8 cellular contexts compared by ENCODE assay signal in the genomic region with DNA sequence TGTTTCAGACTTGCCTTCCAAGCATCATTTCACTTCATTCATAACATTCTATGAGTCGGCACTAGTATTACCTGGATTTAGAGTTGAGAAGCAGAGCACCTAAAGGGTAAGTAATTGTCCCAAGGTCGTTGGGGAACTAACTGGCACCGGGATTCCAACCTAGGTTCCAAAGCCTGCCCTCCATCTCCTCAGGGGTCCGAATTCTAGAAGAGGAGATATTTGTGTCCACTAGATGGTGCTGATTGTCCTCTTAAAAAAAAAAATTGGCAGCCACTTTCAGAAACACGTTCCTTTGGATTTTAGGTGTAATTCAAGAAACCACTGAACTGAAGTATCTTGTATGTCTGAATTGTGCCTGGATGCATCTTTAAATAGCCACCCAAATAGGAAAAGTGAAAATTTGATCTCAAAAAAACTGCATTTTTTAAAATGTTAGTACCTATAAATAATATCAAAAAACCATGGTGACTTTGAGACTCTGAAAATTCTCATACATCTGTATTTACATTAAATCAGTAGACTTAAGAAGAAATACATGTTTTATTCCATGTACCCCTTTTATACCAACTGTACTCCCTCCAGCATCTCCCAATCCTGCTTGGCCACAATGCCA. TPM values are rescaled to one million over a fixed set of nuclear protein-coding genes. Genes with fewer than 3 reads are reported as not detected.
DNase-seq lines count a peak whose midpoint lies in the region; ATAC-seq, FAIRE-seq and TF ChIP-seq lines count a peak whose summit lies in the region.

No MANE protein-coding gene starts in this region.

- H3K9ac ChIP-seq in HepG2 (ENCODE audit: insufficient read depth, low read depth, low read length): no peak overlapping the region

- no peak overlapping the region for H3K27ac ChIP-seq in HEK293 (ENCODE audit: extremely low read depth, low read depth, low read length)
- H3K27ac ChIP-seq in body of pancreas: no peak overlapping the region
- no peak overlapping the region for H3K27ac ChIP-seq in HepG2 (ENCODE audit: extremely low read length, insufficient read depth, low read length)

- no peak overlapping the region for H2AFZ ChIP-seq in HepG2 (ENCODE audit: low read length)

- no peaks in the 10 kb centered on the region for H3K36me3 ChIP-seq in HEK293 (ENCODE audit: control insufficient read depth in 2 of 2, insufficient read depth in 1 of 2, low read length in 2 of 2)
- H3K36me3 ChIP-seq in body of pancreas (replicated peaks in 1 of 2; ENCODE audit: insufficient read depth in 1 of 2, low read depth in 2 of 2): no peaks in the 10 kb centered on the region
- H3K36me3 ChIP-seq in HepG2 (replicated peaks in 1 of 2; ENCODE audit: control insufficient read depth in 1 of 2, insufficient read depth in 2 of 2, low read length in 2 of 2): no peaks in the 10 kb centered on the region

- 3 to 7% methylated on average over 5 of the region's 5 CpGs for WGBS in body of pancreas, 2 donors
- 7% methylated on average over 5 of the region's 5 CpGs for WGBS in HepG2 (ENCODE audit: low lambda C conversion rate)

- CTCF ChIA-PET in HEK293 (lab: Yijun Ruan, JAX): interaction anchor here (1.1 kb wide), 1 partner anchor 29 kb away, joined by 5 read pairs; no protein-coding TSS in a partner anchor
- CTCF ChIA-PET in HepG2 (lab: Yijun Ruan, JAX; ENCODE audit: low intra/inter-chr PET ratio, low total read pairs): interaction anchor here (1.9 kb wide), 1 partner anchor 88 kb away, joined by 16 read pairs; no protein-coding TSS in a partner anchor

- intact Hi-C loops in body of pancreas (cut with DNase I): no loop called here
- intact Hi-C loops in HepG2 (cut with micrococcal nuclease; ENCODE audit: unreplicated experiment): loop anchor here (1.0 to 5.0 kb wide), 3 partner anchors 89 to 246 kb away; a partner anchor contains a TSS

- H3K4me1 ChIP-seq in HEK293 (ENCODE audit: control insufficient read depth, insufficient read depth, low read length): peaks cover 12% of the 10 kb centered on the region; the same call in 1 of the 2 replicates
- H3K4me1 ChIP-seq in body of pancreas: peaks cover 40% of the 10 kb centered on the region
- peaks cover 44% of the 10 kb centered on the region for H3K4me1 ChIP-seq in HepG2 (ENCODE audit: insufficient read depth, low read length)

- in situ Hi-C loops in HepG2 (cut with HindIII; ENCODE audit: extremely low pct_ligation_motif_present, low pct_unique_long_range_greater_than_20kb): loop anchor here (5.0 kb wide), 1 partner anchor 91 kb away; no protein-coding TSS in a partner anchor

- no peaks in the 10 kb centered on the region for H3K79me2 ChIP-seq in HepG2 (ENCODE audit: insufficient read depth, low read length)

- POLR2A ChIA-PET in HEK293 (lab: Yijun Ruan, JAX): no interaction called here
- POLR2A ChIA-PET in HepG2 (lab: Yijun Ruan, JAX): no interaction called here

- H3K4me2 ChIP-seq in HepG2 (ENCODE audit: low read depth, low read length): no peak overlapping the region

- TF ChIP-seq RAD21 in HepG2 (CRISPR knock-in tag; IDR thresholded peaks at IDR 0.05): peak; percentile 21; the same call in 1 of the 2 replicates

- TF ChIP-seq POLR2A in body of pancreas (IDR thresholded peaks at IDR 0.05) (no peak), HepG2 (IDR thresholded peaks at IDR 0.05; ENCODE audit: insufficient read depth in 1 of 2, low read depth in 2 of 2, low read length in 2 of 2) (no peak)

- H3K4me3 ChIP-seq in HEK293 (ENCODE audit: low read depth, low read length) (no peak overlapping the region), body of pancreas (no peak overlapping the region), HepG2 (replicated peaks in 1 of 3; ENCODE audit: insufficient read depth in 1 of 3, low read depth in 2 of 3, low read length in 3 of 3) (no peak overlapping the region)

- ATAC-seq in body of pancreas (no peak), HepG2 (no peak), GM21423 (IDR thresholded peaks at IDR 0.05; ENCODE audit: unreplicated experiment) (no peak), HG03175 (IDR thresholded peaks at IDR 0.05; ENCODE audit: unreplicated experiment) (no peak)

- no peaks in the 10 kb centered on the region for H3K9me3 ChIP-seq in HEK293 (ENCODE audit: control insufficient read depth, insufficient read depth, low read depth, low read length)
- no peaks in the 10 kb centered on the region for H3K9me3 ChIP-seq in body of pancreas
- H3K9me3 ChIP-seq in HepG2 (ENCODE audit: low read length): no peaks in the 10 kb centered on the region

- BruUV-seq in HepG2 (replicated peaks; lab: Mats Ljungman, UMichigan): no TSS peak

- no peaks in the 10 kb centered on the region for H4K20me1 ChIP-seq in HepG2 (ENCODE audit: insufficient read depth, low read length)

- TF ChIP-seq EP300 in HepG2 (IDR thresholded peaks at IDR 0.05; ENCODE audit: low read depth in 2 of 2, low read length in 2 of 2): no peak
- TF ChIP-seq EP300 in HepG2 (CRISPR knock-in tag; IDR thresholded peaks at IDR 0.05; ENCODE audit: borderline replicate concordance): no peak

- H3K27me3 ChIP-seq in body of pancreas: no peaks in the 10 kb centered on the region
- no peaks in the 10 kb centered on the region; a peak in 2 of 5 replicates for H3K27me3 ChIP-seq in HepG2 (ENCODE audit: control insufficient read depth in 1 of 2, insufficient read depth in 2 of 2, low read length in 2 of 2)

- TF ChIP-seq CTCF in HEK293 (tag by site-specific recombination; IDR thresholded peaks at IDR 0.05) (peak; percentile 28; the same call in 1 of the 2 replicates), body of pancreas (IDR thresholded peaks at IDR 0.05) (peak; percentile 23 to 59 (median 53)), HepG2 (CRISPR knock-in tag; IDR thresholded peaks at IDR 0.05) (peak; percentile 71)

- DNase-seq in COR-L47 (lab: John Stamatoyannopoulos, UW) (peak; percentile 64), NCI-H524 treated with DMSO at 0.1 percent for 48 hours (lab: John Stamatoyannopoulos, UW) (peak; percentile 49), body of pancreas (no peak), HepG2 (ENCODE audit: low spot score) (peak; percentile 47)
- DNase-seq in stimulated activated CD4-positive, alpha-beta T cell treated with anti-CD3 and anti-CD28 coated beads, Interleukin-4, amount 100 ng/mL, for 1 hour: no peak

- no peak for FAIRE-seq in HepG2 (lab: Jason Lieb, UNC)

TF ChIP-seq in HEK293, 187 proteins besides CTCF, POLR2A, EP300 and RAD21 (continues in another document):
- TF ChIP-seq ZNF335 (tag by site-specific recombination; conservative IDR thresholded peaks at IDR 0.05): peak; percentile 39
- TF ChIP-seq ZNF600 (tag by site-specific recombination; IDR thresholded peaks at IDR 0.05): peak; percentile 97
- TF ChIP-seq ZNF555 (tag by site-specific recombination; conservative IDR thresholded peaks at IDR 0.05): no peak

TF ChIP-seq in HepG2, 621 proteins besides CTCF, POLR2A, EP300 and RAD21 (continues in another document):
- TF ChIP-seq, protein P1, sequence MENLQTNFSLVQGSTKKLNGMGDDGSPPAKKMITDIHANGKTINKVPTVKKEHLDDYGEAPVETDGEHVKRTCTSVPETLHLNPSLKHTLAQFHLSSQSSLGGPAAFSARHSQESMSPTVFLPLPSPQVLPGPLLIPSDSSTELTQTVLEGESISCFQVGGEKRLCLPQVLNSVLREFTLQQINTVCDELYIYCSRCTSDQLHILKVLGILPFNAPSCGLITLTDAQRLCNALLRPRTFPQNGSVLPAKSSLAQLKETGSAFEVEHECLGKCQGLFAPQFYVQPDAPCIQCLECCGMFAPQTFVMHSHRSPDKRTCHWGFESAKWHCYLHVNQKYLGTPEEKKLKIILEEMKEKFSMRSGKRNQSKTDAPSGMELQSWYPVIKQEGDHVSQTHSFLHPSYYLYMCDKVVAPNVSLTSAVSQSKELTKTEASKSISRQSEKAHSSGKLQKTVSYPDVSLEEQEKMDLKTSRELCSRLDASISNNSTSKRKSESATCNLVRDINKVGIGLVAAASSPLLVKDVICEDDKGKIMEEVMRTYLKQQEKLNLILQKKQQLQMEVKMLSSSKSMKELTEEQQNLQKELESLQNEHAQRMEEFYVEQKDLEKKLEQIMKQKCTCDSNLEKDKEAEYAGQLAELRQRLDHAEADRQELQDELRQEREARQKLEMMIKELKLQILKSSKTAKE (CRISPR knock-in tag; IDR thresholded peaks at IDR 0.05; ENCODE audit: borderline replicate concordance): no peak
- TF ChIP-seq SMC3 (IDR thresholded peaks at IDR 0.05; ENCODE audit: low read length) (peak; percentile 31; the same call in 1 of the 2 replicates), HNRNPK (IDR thresholded peaks at IDR 0.05; ENCODE audit: low read depth, low read length, poor library complexity, severe bottlenecking) (no peak), ZFYVE20 (CRISPR knock-in tag; IDR thresholded peaks at IDR 0.05; ENCODE audit: borderline replicate concordance, low read depth) (no peak)

RNA-seq across cellular contexts. Expression of a gene that starts 3.9 kb away (rescaled TPM):
- total RNA-seq in body of pancreas (under 1 TPM in 1 of 2 donors, not detected in 1; 0.33 TPM), HepG2 (2016; rRNA removed; fragmentation: Illumina TruSeq; extraction: Trizol) (0.11 and 0.18 TPM in 2 replicates)
- 0.20 TPM in 1 of 2 replicates, not detected in the other for total RNA-seq in HepG2 (2016; cell fraction: cytosol; rRNA removed; fragmentation: Illumina TruSeq; extraction: Trizol; ENCODE audit: low read depth)
- total RNA-seq in HepG2 (2016; cell fraction: insoluble cytoplasmic fraction; rRNA removed; fragmentation: Illumina TruSeq; extraction: Trizol): 0.12 and 0.13 TPM in 2 replicates
- not detected in 2 replicates for total RNA-seq in HepG2 (2016; cell fraction: membrane; rRNA removed; fragmentation: Illumina TruSeq; extraction: Trizol)
- 0.31 TPM in 1 of 2 replicates, not detected in the other for total RNA-seq in HepG2 (2016; cell fraction: nucleus; rRNA removed; fragmentation: Illumina TruSeq; extraction: Trizol)
- not detected in 2 replicates for polyA plus RNA-seq in HepG2 (2011; rRNA removed)
- not detected in 2 replicates for polyA plus RNA-seq in HepG2 (2011; cell fraction: cytosol; rRNA removed)
- polyA plus RNA-seq in HepG2 (2011; cell fraction: nucleus; rRNA removed): not detected in 2 replicates
- 0.05 and 0.09 TPM in 2 replicates for polyA plus RNA-seq in HepG2 (2012)
- polyA plus RNA-seq in HepG2 (2016; cell fraction: cytosol; fragmentation: Illumina TruSeq; extraction: Trizol; ENCODE audit: low read depth): not detected in 2 replicates
- 0.08 TPM in 2 replicates for polyA plus RNA-seq in HepG2 (2016; cell fraction: insoluble cytoplasmic fraction; fragmentation: Illumina TruSeq; extraction: Trizol; ENCODE audit: low read depth)
- not detected in 2 replicates for polyA plus RNA-seq in HepG2 (2016; cell fraction: membrane; fragmentation: Illumina TruSeq; extraction: Trizol; ENCODE audit: low read depth)
- 0.82 TPM in 1 of 2 replicates, not detected in the other for polyA plus RNA-seq in HepG2 (2016; cell fraction: nucleus; fragmentation: Illumina TruSeq; extraction: Trizol; ENCODE audit: insufficient read depth, low read depth)
- 0.04 TPM in 1 of 2 replicates, not detected in the other for polyA minus RNA-seq in HepG2 (2011; rRNA and poly(A)+ RNA removed; ENCODE audit: low replicate concordance)
- polyA minus RNA-seq in HepG2 (2011; cell fraction: cytosol; rRNA and poly(A)+ RNA removed): not detected in 2 replicates
- 0.25 TPM in 1 of 2 replicates, not detected in the other for polyA minus RNA-seq in HepG2 (2011; cell fraction: nucleus; rRNA and poly(A)+ RNA removed)

Comparison
In these comparisons a context has a peak if more than half of its experiments do, and no peak if none do; other contexts are left out.
1. DNase-seq: peak in COR-L47 (single experiment), NCI-H524 treated with DMSO at 0.1 percent for 48 hours (single experiment) and HepG2 (single experiment); none in body of pancreas (0 of 4) and stimulated activated CD4-positive, alpha-beta T cell treated with anti-CD3 and anti-CD28 coated beads, Interleukin-4, amount 100 ng/mL, for 1 hour (single experiment).
2. Peak in every context shown above with its lines, with median percentiles within 50 percentile points of each other: CTCF ChIP-seq.